ENCODE assay signal across 30 cellular contexts in genomic region chr13:67971291-67971690, GRCh38.
"Had no signal": no experiment of that assay in that cellular context is flagged by ENCODE, and none has a peak within 500 bp of the region (broad histone marks: within the 10 kb centered on the region; RNA-seq: fewer than 3 reads in every experiment).

No MANE protein-coding gene starts in this region.

- H3K27me3 ChIP-seq: adrenal gland, brain microvascular endothelial cell, dorsolateral prefrontal cortex, gastrocnemius medialis, hepatocyte, spleen, tibial nerve had no signal

- H3K27ac ChIP-seq: adrenal gland, brain microvascular endothelial cell, coronary artery, dorsolateral prefrontal cortex, gastrocnemius medialis, hepatocyte, spleen, tibial nerve, VCaP had no signal

- H3K9me3 ChIP-seq: adrenal gland, gastrocnemius medialis, tibial nerve had no signal

- H3K4me3 ChIP-seq: adrenal gland, coronary artery, dorsolateral prefrontal cortex, gastrocnemius medialis, hepatocyte, spleen, tibial nerve had no signal

- H3K27ac Mint-ChIP-seq: activated naive CD4-positive, alpha-beta T cell treated with anti-CD3 and anti-CD28 coated beads for 36 hours; activated naive CD8-positive, alpha-beta T cell treated with anti-CD3 and anti-CD28 coated beads for 36 hours; activated T-helper 1 cell treated with anti-CD3 and anti-CD28 coated beads, Interleukin-12 subunit alpha, Interleukin-12 subunit beta, Interleukin-2, Interleukin-4 antibody, amounts not matched to agents 30 ng/mL and 10 ng/mL and 1 ng/mL, durations not matched to agents 14 hours and 24 hours and 36 hours; naive thymus-derived CD4-positive, alpha-beta T cell had no signal

- H3K36me3 Mint-ChIP-seq: activated naive CD8-positive, alpha-beta T cell treated with anti-CD3 and anti-CD28 coated beads for 36 hours; naive thymus-derived CD4-positive, alpha-beta T cell had no signal

- H3K4me3 Mint-ChIP-seq: activated naive CD4-positive, alpha-beta T cell treated with anti-CD3 and anti-CD28 coated beads for 36 hours; activated naive CD8-positive, alpha-beta T cell treated with anti-CD3 and anti-CD28 coated beads for 36 hours; activated T-helper 1 cell treated with anti-CD3 and anti-CD28 coated beads, Interleukin-12 subunit alpha, Interleukin-12 subunit beta, Interleukin-2, Interleukin-4 antibody, amounts not matched to agents 30 ng/mL and 10 ng/mL and 1 ng/mL, durations not matched to agents 14 hours and 24 hours and 36 hours; mesothelial cell of epicardium; naive thymus-derived CD4-positive, alpha-beta T cell; neural crest cell had no signal

- H3K79me2 ChIP-seq: hepatocyte had no signal

- H3K9me3 Mint-ChIP-seq: activated T-helper 1 cell treated with anti-CD3 and anti-CD28 coated beads, Interleukin-12 subunit alpha, Interleukin-12 subunit beta, Interleukin-2, Interleukin-4 antibody, amounts not matched to agents 30 ng/mL and 10 ng/mL and 1 ng/mL, durations not matched to agents 14 hours and 24 hours and 36 hours; neural crest cell had no signal

- H3K4me1 Mint-ChIP-seq: activated naive CD8-positive, alpha-beta T cell treated with anti-CD3 and anti-CD28 coated beads for 36 hours had no signal

- H3K4me2 ChIP-seq: hepatocyte had no signal

- H3K4me1 ChIP-seq: adrenal gland, gastrocnemius medialis, spleen, tibial nerve had no signal

- H3K27me3 Mint-ChIP-seq: activated naive CD8-positive, alpha-beta T cell treated with anti-CD3 and anti-CD28 coated beads for 36 hours; naive thymus-derived CD4-positive, alpha-beta T cell had no signal

- H3K36me3 ChIP-seq: adrenal gland, brain microvascular endothelial cell, gastrocnemius medialis, spleen, tibial nerve had no signal

- H2AFZ ChIP-seq: hepatocyte had no signal

- FAIRE-seq: keratinocyte had no signal

- DNase-seq: activated CD4-positive, alpha-beta T cell treated with anti-CD3 and anti-CD28 coated beads for 4 hours; activated CD4-positive, alpha-beta T cell treated with anti-CD3 and anti-CD28 coated beads, Interleukin-2, amount 50 U/mL, for 4 hours; activated CD8-positive, alpha-beta memory T cell treated with anti-CD3 and anti-CD28 coated beads, Interleukin-2, amount 50 U/mL, for 4 hours; activated effector memory CD4-positive, alpha-beta T cell treated with anti-CD3 and anti-CD28 coated beads, Interleukin-2, amount 50 U/mL, for 16 hours; activated naive CD4-positive, alpha-beta T cell treated with anti-CD3 and anti-CD28 coated beads for 36 hours; activated naive CD8-positive, alpha-beta T cell treated with anti-CD3 and anti-CD28 coated beads for 36 hours; activated T-cell treated with anti-CD3 and anti-CD28 coated beads, Interleukin-2, amount 50 U/mL, for 1 hour; adrenal gland; aorta; brain microvascular endothelial cell; dorsolateral prefrontal cortex; effector memory CD4-positive, alpha-beta T cell; gastrocnemius medialis; left cardiac atrium; mammary epithelial cell; naive thymus-derived CD4-positive, alpha-beta T cell; posterior cingulate gyrus; right cardiac atrium; spleen; stimulated activated CD4-positive, alpha-beta T cell treated with anti-CD3 and anti-CD28 coated beads, Interleukin-2, amount 100 ng/mL, for 48 hours; stimulated activated naive CD4-positive, alpha-beta T cell treated with Interleukin-2 at 50 U/mL for 16 hours; T-helper 1 cell had no signal
